Comparison of ENCODE assay signal across 2 cellular contexts in genomic region chr5:129419292-129419691, GRCh38.
TF ChIP-seq lines count a peak whose summit lies in the region.

No MANE protein-coding gene starts in this region.

TF ChIP-seq in HepG2, 621 proteins besides CTCF, POLR2A, EP300 and RAD21:
- TF ChIP-seq CEBPB (IDR thresholded peaks at IDR 0.05; ENCODE audit: borderline replicate concordance, low read depth, low read length) (peak; percentile 38; the same call in 1 of the 2 replicates), MEIS1 (CRISPR knock-in tag; IDR thresholded peaks at IDR 0.05; ENCODE audit: borderline replicate concordance) (no peak)

TF ChIP-seq in K562, 482 proteins besides CTCF, POLR2A, EP300 and RAD21:
- TF ChIP-seq, protein P1, sequence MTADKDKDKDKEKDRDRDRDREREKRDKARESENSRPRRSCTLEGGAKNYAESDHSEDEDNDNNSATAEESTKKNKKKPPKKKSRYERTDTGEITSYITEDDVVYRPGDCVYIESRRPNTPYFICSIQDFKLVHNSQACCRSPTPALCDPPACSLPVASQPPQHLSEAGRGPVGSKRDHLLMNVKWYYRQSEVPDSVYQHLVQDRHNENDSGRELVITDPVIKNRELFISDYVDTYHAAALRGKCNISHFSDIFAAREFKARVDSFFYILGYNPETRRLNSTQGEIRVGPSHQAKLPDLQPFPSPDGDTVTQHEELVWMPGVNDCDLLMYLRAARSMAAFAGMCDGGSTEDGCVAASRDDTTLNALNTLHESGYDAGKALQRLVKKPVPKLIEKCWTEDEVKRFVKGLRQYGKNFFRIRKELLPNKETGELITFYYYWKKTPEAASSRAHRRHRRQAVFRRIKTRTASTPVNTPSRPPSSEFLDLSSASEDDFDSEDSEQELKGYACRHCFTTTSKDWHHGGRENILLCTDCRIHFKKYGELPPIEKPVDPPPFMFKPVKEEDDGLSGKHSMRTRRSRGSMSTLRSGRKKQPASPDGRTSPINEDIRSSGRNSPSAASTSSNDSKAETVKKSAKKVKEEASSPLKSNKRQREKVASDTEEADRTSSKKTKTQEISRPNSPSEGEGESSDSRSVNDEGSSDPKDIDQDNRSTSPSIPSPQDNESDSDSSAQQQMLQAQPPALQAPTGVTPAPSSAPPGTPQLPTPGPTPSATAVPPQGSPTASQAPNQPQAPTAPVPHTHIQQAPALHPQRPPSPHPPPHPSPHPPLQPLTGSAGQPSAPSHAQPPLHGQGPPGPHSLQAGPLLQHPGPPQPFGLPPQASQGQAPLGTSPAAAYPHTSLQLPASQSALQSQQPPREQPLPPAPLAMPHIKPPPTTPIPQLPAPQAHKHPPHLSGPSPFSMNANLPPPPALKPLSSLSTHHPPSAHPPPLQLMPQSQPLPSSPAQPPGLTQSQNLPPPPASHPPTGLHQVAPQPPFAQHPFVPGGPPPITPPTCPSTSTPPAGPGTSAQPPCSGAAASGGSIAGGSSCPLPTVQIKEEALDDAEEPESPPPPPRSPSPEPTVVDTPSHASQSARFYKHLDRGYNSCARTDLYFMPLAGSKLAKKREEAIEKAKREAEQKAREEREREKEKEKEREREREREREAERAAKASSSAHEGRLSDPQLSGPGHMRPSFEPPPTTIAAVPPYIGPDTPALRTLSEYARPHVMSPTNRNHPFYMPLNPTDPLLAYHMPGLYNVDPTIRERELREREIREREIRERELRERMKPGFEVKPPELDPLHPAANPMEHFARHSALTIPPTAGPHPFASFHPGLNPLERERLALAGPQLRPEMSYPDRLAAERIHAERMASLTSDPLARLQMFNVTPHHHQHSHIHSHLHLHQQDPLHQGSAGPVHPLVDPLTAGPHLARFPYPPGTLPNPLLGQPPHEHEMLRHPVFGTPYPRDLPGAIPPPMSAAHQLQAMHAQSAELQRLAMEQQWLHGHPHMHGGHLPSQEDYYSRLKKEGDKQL (CRISPR knock-in tag; IDR thresholded peaks at IDR 0.05; ENCODE audit: borderline replicate concordance), result no peak
- no peak for TF ChIP-seq KHSRP (IDR thresholded peaks at IDR 0.05)
- TF ChIP-seq NFXL1 (CRISPR knock-in tag; IDR thresholded peaks at IDR 0.05), result no peak
- TF ChIP-seq, protein P2, sequence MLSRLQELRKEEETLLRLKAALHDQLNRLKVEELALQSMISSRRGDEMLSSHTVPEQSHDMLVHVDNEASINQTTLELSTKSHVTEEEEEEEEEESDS (CRISPR knock-in tag; IDR thresholded peaks at IDR 0.05), result no peak
- TF ChIP-seq ARID2 (IDR thresholded peaks at IDR 0.05), result no peak
- TF ChIP-seq HNRNPL (IDR thresholded peaks at IDR 0.05; ENCODE audit: low read depth, low read length), result no peak
- peak; percentile 69 for TF ChIP-seq CEBPB (tag; IDR thresholded peaks at IDR 0.05)
- TF ChIP-seq CEBPG (CRISPR knock-in tag; IDR thresholded peaks at IDR 0.05), result no peak
- TF ChIP-seq CEBPG (tag; conservative IDR thresholded peaks at IDR 0.05 in 1 of 2, IDR thresholded peaks at IDR 0.05 in 1 of 2), result peak; percentile 21 to 94; a peak in 2 of 4 replicates
- TF ChIP-seq POLR3G (IDR thresholded peaks at IDR 0.05; ENCODE audit: extremely low read depth, insufficient read length, insufficient replicate concordance), result no peak
- TF ChIP-seq SP1 (CRISPR knock-in tag; IDR thresholded peaks at IDR 0.05), result no peak
- TF ChIP-seq MAFF (IDR thresholded peaks at IDR 0.05; ENCODE audit: low read length), result no peak
